Comparison of ENCODE assay signal across 23 cellular contexts in genomic region chr11:38667359-38667758, GRCh38.
"Had no signal": no experiment of that assay in that cellular context is flagged by ENCODE, and none has a peak within 500 bp of the region (broad histone marks: within the 10 kb centered on the region; RNA-seq: fewer than 3 reads in every experiment).

No MANE protein-coding gene starts in this region.

- H3K9me3 ChIP-seq: psoas muscle, suprapubic skin, transverse colon, upper lobe of right lung, vagina had no signal

- H3K4me3 Mint-ChIP-seq: mesothelial cell of epicardium; naive thymus-derived CD4-positive, alpha-beta T cell; nephron; stimulated activated naive CD8-positive, alpha-beta T cell treated with anti-CD3 and anti-CD28 coated beads, Interleukin-15, amount 100 ng/mL, for 72 hours had no signal

- H3K4me1 Mint-ChIP-seq: mesothelial cell of epicardium; naive thymus-derived CD4-positive, alpha-beta T cell; nephron; stimulated activated naive CD8-positive, alpha-beta T cell treated with anti-CD3 and anti-CD28 coated beads, Interleukin-15, amount 100 ng/mL, for 72 hours had no signal

- H3K27ac Mint-ChIP-seq: mesothelial cell of epicardium; naive thymus-derived CD4-positive, alpha-beta T cell; nephron; stimulated activated naive CD8-positive, alpha-beta T cell treated with anti-CD3 and anti-CD28 coated beads, Interleukin-15, amount 100 ng/mL, for 72 hours had no signal

- H3K27me3 ChIP-seq: dorsolateral prefrontal cortex, left lung, suprapubic skin, transverse colon, upper lobe of right lung, vagina had no signal

- FAIRE-seq: colon, frontal cortex had no signal

- H3K27me3 Mint-ChIP-seq: naive thymus-derived CD4-positive, alpha-beta T cell; stimulated activated naive CD8-positive, alpha-beta T cell treated with anti-CD3 and anti-CD28 coated beads, Interleukin-15, amount 100 ng/mL, for 72 hours had no signal

- DNase-seq: effector CD4-positive, alpha-beta T cell; head of caudate nucleus; left cardiac atrium; left lung; mesenchymal stem cell; naive thymus-derived CD4-positive, alpha-beta T cell; nucleus accumbens; psoas muscle; stimulated activated CD4-positive, alpha-beta T cell treated with anti-CD3 and anti-CD28 coated beads, Interleukin-15, amount 100 ng/mL, for 24 hours; stimulated activated CD4-positive, alpha-beta T cell treated with anti-CD3 and anti-CD28 coated beads, Interleukin-2, amount 100 ng/mL, for 48 hours; stimulated activated naive CD4-positive, alpha-beta T cell; stimulated activated naive CD8-positive, alpha-beta T cell treated with anti-CD3 and anti-CD28 coated beads, Interleukin-15, amount 100 ng/mL, for 72 hours; transverse colon; upper lobe of right lung had no signal

- H3K27ac ChIP-seq: dorsolateral prefrontal cortex, left lung, psoas muscle, skin epidermis, suprapubic skin, transverse colon, upper lobe of right lung, vagina had no signal

- ATAC-seq: left cardiac atrium; left lung; naive thymus-derived CD4-positive, alpha-beta T cell; psoas muscle; right cardiac atrium; stimulated activated naive CD8-positive, alpha-beta T cell treated with anti-CD3 and anti-CD28 coated beads, Interleukin-15, amount 100 ng/mL, for 72 hours; upper lobe of right lung had no signal

- H3K9me3 Mint-ChIP-seq: nephron had no signal

- H3K4me3 ChIP-seq: dorsolateral prefrontal cortex, left lung, psoas muscle, skin epidermis, suprapubic skin, transverse colon, upper lobe of right lung, vagina had no signal

- H3K36me3 ChIP-seq: left lung, suprapubic skin, transverse colon, upper lobe of right lung, vagina had no signal

- H3K36me3 Mint-ChIP-seq: mesothelial cell of epicardium; naive thymus-derived CD4-positive, alpha-beta T cell had no signal

- H3K4me1 ChIP-seq: left lung, psoas muscle, suprapubic skin, transverse colon, upper lobe of right lung, vagina had no signal
